8 cellular contexts compared by ENCODE assay signal in genomic region chr9:92952861-92953620, GRCh38. TPM values are rescaled to one million over a fixed set of nuclear protein-coding genes. Genes with fewer than 3 reads are reported as not detected.
DNase-seq lines count a peak whose midpoint lies in the region; ATAC-seq and TF ChIP-seq lines count a peak whose summit lies in the region.

No MANE protein-coding gene starts in this region.

- CTCF ChIA-PET in activated naive CD4-positive, alpha-beta T cell treated with anti-CD3 and anti-CD28 coated beads, Interleukin-2, amount 10 ng/mL, durations not matched to agents 7 days and 5 days (lab: Charles Lee), result interaction anchor here (1.4 to 2.3 kb wide), 4 partner anchors 13 to 349 kb away, joined by 3 to 8 read pairs (median 7); no protein-coding TSS in a partner anchor
- CTCF ChIA-PET in mammary epithelial cell (lab: Charles Lee; ENCODE audit: low non-redundant PET), result no interaction called here

- no peaks in the 10 kb centered on the region for H3K79me2 ChIP-seq in mammary epithelial cell (ENCODE audit: insufficient read depth, low read length)

- in situ Hi-C loops in mammary epithelial cell (cut with MboI; ENCODE audit: low sequenced_read_pairs in 2 of 2), result no loop called here

- H3K4me2 ChIP-seq in mammary epithelial cell (ENCODE audit: insufficient read depth, low read depth, low read length), result peak overlapping the region; percentile 38

- peak overlapping the region; percentile 3 for H3K9ac ChIP-seq in mammary epithelial cell (ENCODE audit: insufficient read depth, low read length)

- peak overlapping the region; percentile 54 for H3K4me3 Mint-ChIP-seq in activated naive CD4-positive, alpha-beta T cell treated with anti-CD3 and anti-CD28 coated beads, Interleukin-2, amount 10 ng/mL, durations not matched to agents 7 days and 5 days
- no peak overlapping the region for H3K4me3 Mint-ChIP-seq in stimulated activated memory B cell treated with anti-CD40 and anti-IgM and Interleukin-4, amounts not matched to agents 10 μg/mL and 1 μg/mL and 100 μg/mL, for 72 hours

- H3K36me3 Mint-ChIP-seq in activated naive CD4-positive, alpha-beta T cell treated with anti-CD3 and anti-CD28 coated beads, Interleukin-2, amount 10 ng/mL, durations not matched to agents 7 days and 5 days, result no peaks in the 10 kb centered on the region
- H3K36me3 Mint-ChIP-seq in stimulated activated memory B cell treated with anti-CD40 and anti-IgM and Interleukin-4, amounts not matched to agents 10 μg/mL and 1 μg/mL and 100 μg/mL, for 72 hours, result no peaks in the 10 kb centered on the region

- ATAC-seq in stimulated activated memory B cell treated with anti-CD40 and anti-IgM and Interleukin-4, amounts not matched to agents 10 μg/mL and 1 μg/mL and 100 μg/mL, for 72 hours, result no peak

- H3K9me3 ChIP-seq in mammary epithelial cell (replicated peaks; ENCODE audit: insufficient read depth, low read length), result no peaks in the 10 kb centered on the region
- H3K9me3 ChIP-seq in Peyer's patch, result no peaks in the 10 kb centered on the region

- H2AFZ ChIP-seq in mammary epithelial cell (ENCODE audit: low read depth, low read length), result peak overlapping the region; percentile 71

- peak overlapping the region; percentile 38 for H3K27ac ChIP-seq in mammary epithelial cell (ENCODE audit: insufficient read depth, low read depth, low read length)
- H3K27ac ChIP-seq in Peyer's patch, result no peak overlapping the region

- BruUV-seq in mammary epithelial cell (replicated peaks; lab: Mats Ljungman, UMichigan), result no TSS peak

- H3K4me1 ChIP-seq in mammary epithelial cell (ENCODE audit: insufficient read depth, low read length), result peaks cover 20% of the 10 kb centered on the region
- peaks cover 0 to 14% (median 9%) of the 10 kb centered on the region in 4 donors for H3K4me1 ChIP-seq in Peyer's patch

- peaks cover 21% of the 10 kb centered on the region for H3K27me3 Mint-ChIP-seq in activated naive CD4-positive, alpha-beta T cell treated with anti-CD3 and anti-CD28 coated beads, Interleukin-2, amount 10 ng/mL, durations not matched to agents 7 days and 5 days
- H3K27me3 Mint-ChIP-seq in stimulated activated memory B cell treated with anti-CD40 and anti-IgM and Interleukin-4, amounts not matched to agents 10 μg/mL and 1 μg/mL and 100 μg/mL, for 72 hours, result peaks cover 30% of the 10 kb centered on the region

- H3K27ac Mint-ChIP-seq in activated naive CD4-positive, alpha-beta T cell treated with anti-CD3 and anti-CD28 coated beads, Interleukin-2, amount 10 ng/mL, durations not matched to agents 7 days and 5 days, result peak overlapping the region; percentile 89
- H3K27ac Mint-ChIP-seq in stimulated activated memory B cell treated with anti-CD40 and anti-IgM and Interleukin-4, amounts not matched to agents 10 μg/mL and 1 μg/mL and 100 μg/mL, for 72 hours, result peak overlapping the region; percentile 5

- no peaks in the 10 kb centered on the region for H3K9me3 Mint-ChIP-seq in activated naive CD4-positive, alpha-beta T cell treated with anti-CD3 and anti-CD28 coated beads, Interleukin-2, amount 10 ng/mL, durations not matched to agents 7 days and 5 days
- H3K9me3 Mint-ChIP-seq in stimulated activated memory B cell treated with anti-CD40 and anti-IgM and Interleukin-4, amounts not matched to agents 10 μg/mL and 1 μg/mL and 100 μg/mL, for 72 hours, result no peaks in the 10 kb centered on the region

- no peak for TF ChIP-seq CTCF in mammary epithelial cell (conservative IDR thresholded peaks at IDR 0.05 in 1 of 2, IDR thresholded peaks at IDR 0.05 in 1 of 2; ENCODE audit: extremely low read depth in 1 of 2, insufficient read depth in 1 of 2, low read depth in 1 of 2, low read length in 2 of 2)
- TF ChIP-seq CTCF in Peyer's patch (IDR thresholded peaks at IDR 0.05), result no peak

- DNase-seq in activated naive CD4-positive, alpha-beta T cell treated with anti-CD3 and anti-CD28 coated beads, Interleukin-2, amount 10 ng/mL, durations not matched to agents 7 days and 5 days, result no peak
- no peak for DNase-seq in activated naive CD4-positive, alpha-beta T cell (lab: John Stamatoyannopoulos, UW)
- peak; percentile 92 for DNase-seq in NCI-H345 treated with DMSO at 0.1 percent for 48 hours (lab: John Stamatoyannopoulos, UW; ENCODE audit: unreplicated experiment)
- no peak for DNase-seq in mammary epithelial cell
- DNase-seq in HUDEP-2 (lab: John Stamatoyannopoulos, UW; ENCODE audit: unreplicated experiment in 76 of 76), result no peak
- no peak for DNase-seq in Peyer's patch
- no peak for DNase-seq in MV-4-11 (lab: John Stamatoyannopoulos, UW)

- dilution Hi-C loops in mammary epithelial cell (cut with HindIII; ENCODE audit: low sequenced_read_pairs), result no loop called here

- WGBS in mammary epithelial cell (ENCODE audit: low coverage, missing lambda C conversion rate), result 95% methylated on average over 9 of the region's 9 CpGs

- no peaks in the 10 kb centered on the region for H3K36me3 ChIP-seq in mammary epithelial cell (ENCODE audit: insufficient read depth, low read length)
- no peaks in the 10 kb centered on the region for H3K36me3 ChIP-seq in Peyer's patch

- H3K4me3 ChIP-seq in mammary epithelial cell (replicated peaks in 1 of 3; ENCODE audit: insufficient read depth in 1 of 3, low read depth in 2 of 3, low read length in 3 of 3) (no peak overlapping the region), Peyer's patch (no peak overlapping the region)

- H3K27me3 ChIP-seq in mammary epithelial cell (ENCODE audit: insufficient read depth, low read length) (no peaks in the 10 kb centered on the region), Peyer's patch (no peaks in the 10 kb centered on the region)

- intact Hi-C loops in mammary epithelial cell (cut with micrococcal nuclease), result no loop called here

- H4K20me1 ChIP-seq in mammary epithelial cell (ENCODE audit: insufficient read depth, low read length), result no peaks in the 10 kb centered on the region

- TF ChIP-seq POLR2A in Peyer's patch (IDR thresholded peaks at IDR 0.05), result no peak

- peaks cover 84% of the 10 kb centered on the region for H3K4me1 Mint-ChIP-seq in activated naive CD4-positive, alpha-beta T cell treated with anti-CD3 and anti-CD28 coated beads, Interleukin-2, amount 10 ng/mL, durations not matched to agents 7 days and 5 days
- H3K4me1 Mint-ChIP-seq in stimulated activated memory B cell treated with anti-CD40 and anti-IgM and Interleukin-4, amounts not matched to agents 10 μg/mL and 1 μg/mL and 100 μg/mL, for 72 hours, result peaks cover 16% of the 10 kb centered on the region

RNA-seq across cellular contexts. Expression of gene FGD3, which starts 5.7 kb away (rescaled TPM):
- under 1 TPM; 0.59 to 0.67 TPM for total RNA-seq in mammary epithelial cell
- polyA plus RNA-seq in mammary epithelial cell, result 0.14 TPM
- polyA minus RNA-seq in mammary epithelial cell, result not detected
- total RNA-seq in Peyer's patch, result 10 to 100 TPM in 1 of 4 donors, 1 to 10 TPM in 3; 4.6 to 48.7 (median 7.8) TPM
